In genomic region chr16:71845639-71846431, GRCh38 we compare ENCODE assay signal across 8 cellular contexts. TPM values are rescaled to one million over a fixed set of nuclear protein-coding genes. Genes with fewer than 3 reads are reported as not detected.
DNase-seq lines count a peak whose midpoint lies in the region; ATAC-seq, FAIRE-seq and TF ChIP-seq lines count a peak whose summit lies in the region.

Gene ATXN1L (plus strand): TSS chr16:71845976. CDS start chr16:71849741, 3,765 bp downstream.

- H3K36me3 Mint-ChIP-seq in activated T-helper 1 cell treated with anti-CD3 and anti-CD28 coated beads, Interleukin-12 subunit alpha, Interleukin-12 subunit beta, Interleukin-2, Interleukin-4 antibody, amounts not matched to agents 30 ng/mL and 10 ng/mL and 1 ng/mL, durations not matched to agents 14 hours and 24 hours and 36 hours (ENCODE audit: low read depth) = peaks cover 24% of the 10 kb centered on the region
- peaks cover 11 to 23% (median 19%) of the 10 kb centered on the region in 5 donors for H3K36me3 Mint-ChIP-seq in naive thymus-derived CD4-positive, alpha-beta T cell
- peaks cover 27% of the 10 kb centered on the region for H3K36me3 Mint-ChIP-seq in stimulated activated memory B cell treated with anti-CD40 and anti-IgM and Interleukin-4, amounts not matched to agents 10 μg/mL and 1 μg/mL and 100 μg/mL, for 72 hours

- POLR2A ChIA-PET in naive thymus-derived CD4-positive, alpha-beta T cell (lab: Charles Lee) = interaction anchor here (0.9 to 2.5 kb wide), 7 partner anchors 19 to 37 kb away, joined by 3 to 27 read pairs (median 9); partner anchors contain the start of genes AP1G1 and ZNF821

- CTCF ChIA-PET in naive thymus-derived CD4-positive, alpha-beta T cell (lab: Charles Lee) = interaction anchor here (0.8 to 1.1 kb wide), 2 partner anchors 34 to 37 kb away, joined by 3 to 8 read pairs; partner anchors contain the start of gene ZNF821

- peaks cover 52% of the 10 kb centered on the region for H3K4me1 Mint-ChIP-seq in activated T-helper 1 cell treated with anti-CD3 and anti-CD28 coated beads, Interleukin-12 subunit alpha, Interleukin-12 subunit beta, Interleukin-2, Interleukin-4 antibody, amounts not matched to agents 30 ng/mL and 10 ng/mL and 1 ng/mL, durations not matched to agents 14 hours and 24 hours and 36 hours (ENCODE audit: low read depth)
- peaks cover 18 to 50% (median 42%) of the 10 kb centered on the region in 7 donors for H3K4me1 Mint-ChIP-seq in naive thymus-derived CD4-positive, alpha-beta T cell
- H3K4me1 Mint-ChIP-seq in stimulated activated memory B cell treated with anti-CD40 and anti-IgM and Interleukin-4, amounts not matched to agents 10 μg/mL and 1 μg/mL and 100 μg/mL, for 72 hours = peaks cover 58% of the 10 kb centered on the region

- TF ChIP-seq CTCF in fibroblast of lung (conservative IDR thresholded peaks at IDR 0.05 in 1 of 2, IDR thresholded peaks at IDR 0.05 in 1 of 2; ENCODE audit: low read depth in 1 of 2, low read length in 2 of 2) = no peak

- peak within 1 kb of the TSS; percentile 99 for H3K4me2 ChIP-seq in fibroblast of lung (ENCODE audit: extremely low read depth, insufficient read depth, low read length)

- peaks cover 6% of the 10 kb centered on the region for H3K4me1 ChIP-seq in fibroblast of lung (ENCODE audit: control insufficient read depth, extremely low read depth, insufficient read depth, low read length)
- H3K4me1 ChIP-seq in naive thymus-derived CD4-positive, alpha-beta T cell (ENCODE audit: control insufficient read depth in 2 of 2, insufficient read depth in 2 of 2, low read length in 2 of 2) = peaks cover 10 to 16% of the 10 kb centered on the region in 2 donors

- H3K9me3 ChIP-seq in fibroblast of lung (ENCODE audit: control insufficient read depth, insufficient read depth, low read depth, low read length) = no peaks in the 10 kb centered on the region
- H3K9me3 ChIP-seq in naive thymus-derived CD4-positive, alpha-beta T cell (ENCODE audit: control insufficient read depth in 2 of 3, low read length in 3 of 3) = no peaks in the 10 kb centered on the region

- intact Hi-C loops in activated T-helper 1 cell treated with anti-CD3 and anti-CD28 coated beads, Interleukin-12 subunit alpha, Interleukin-12 subunit beta, Interleukin-2, Interleukin-4 antibody, amounts not matched to agents 30 ng/mL and 10 ng/mL and 1 ng/mL, durations not matched to agents 14 hours and 24 hours and 36 hours (cut with micrococcal nuclease) = loop anchor here (1.0 kb wide), 1 partner anchor 49 kb away; the partner anchor contains the start of gene IST1
- intact Hi-C loops in naive thymus-derived CD4-positive, alpha-beta T cell (cut with micrococcal nuclease) = loop anchor here (1.0 to 2.0 kb wide), 11 partner anchors 27 to 247 kb away; partner anchors contain the start of genes DHODH (in 2 of the 2), DHX38 (in 2 of the 2), IST1 (in 2 of the 2) and TXNL4B (in 2 of the 2)

- peak within 1 kb of the TSS; percentile 60 for H2AFZ ChIP-seq in fibroblast of lung (ENCODE audit: low read length)

- H3K9me3 Mint-ChIP-seq in activated T-helper 1 cell treated with anti-CD3 and anti-CD28 coated beads, Interleukin-12 subunit alpha, Interleukin-12 subunit beta, Interleukin-2, Interleukin-4 antibody, amounts not matched to agents 30 ng/mL and 10 ng/mL and 1 ng/mL, durations not matched to agents 14 hours and 24 hours and 36 hours = no peaks in the 10 kb centered on the region
- peaks cover 0 to 3% (median 0%) of the 10 kb centered on the region in 11 donors for H3K9me3 Mint-ChIP-seq in naive thymus-derived CD4-positive, alpha-beta T cell
- no peaks in the 10 kb centered on the region for H3K9me3 Mint-ChIP-seq in stimulated activated memory B cell treated with anti-CD40 and anti-IgM and Interleukin-4, amounts not matched to agents 10 μg/mL and 1 μg/mL and 100 μg/mL, for 72 hours

- H3K27ac ChIP-seq in fibroblast of lung (ENCODE audit: insufficient read depth, low read length) = peak within 1 kb of the TSS; percentile 86
- peak within 1 kb of the TSS; percentile 92 for H3K27ac ChIP-seq in naive thymus-derived CD4-positive, alpha-beta T cell (ENCODE audit: low read depth, low read length)

- H3K4me3 ChIP-seq in fibroblast of lung (replicated peaks in 1 of 4; ENCODE audit: control extremely low read depth in 1 of 4, insufficient read depth in 1 of 4, low read depth in 3 of 4, low read length in 4 of 4) = peak within 1 kb of the TSS; percentile 97 to 98 (median 97)
- peak within 1 kb of the TSS; percentile 97 for H3K4me3 ChIP-seq in naive thymus-derived CD4-positive, alpha-beta T cell (ENCODE audit: low read length)

- in situ Hi-C loops in KBM-7 (cut with MboI; ENCODE audit: low pct_unique_long_range_greater_than_20kb, low sequenced_read_pairs) = no loop called here

- peaks cover 9% of the 10 kb centered on the region for H3K36me3 ChIP-seq in fibroblast of lung (ENCODE audit: control insufficient read depth, insufficient read depth, low read length)
- H3K36me3 ChIP-seq in naive thymus-derived CD4-positive, alpha-beta T cell (ENCODE audit: control insufficient read depth in 2 of 3, insufficient read depth in 3 of 3, low read length in 3 of 3) = peaks cover 6 to 34% (median 8%) of the 10 kb centered on the region in 3 experiments

- peak within 1 kb of the TSS; percentile 94 for H3K27ac Mint-ChIP-seq in activated T-helper 1 cell treated with anti-CD3 and anti-CD28 coated beads, Interleukin-12 subunit alpha, Interleukin-12 subunit beta, Interleukin-2, Interleukin-4 antibody, amounts not matched to agents 30 ng/mL and 10 ng/mL and 1 ng/mL, durations not matched to agents 14 hours and 24 hours and 36 hours
- H3K27ac Mint-ChIP-seq in naive thymus-derived CD4-positive, alpha-beta T cell = peak within 1 kb of the TSS; percentile 95 to 98 (median 97)
- H3K27ac Mint-ChIP-seq in stimulated activated memory B cell treated with anti-CD40 and anti-IgM and Interleukin-4, amounts not matched to agents 10 μg/mL and 1 μg/mL and 100 μg/mL, for 72 hours = peak within 1 kb of the TSS; percentile 96

- peaks cover 23% of the 10 kb centered on the region for H3K79me2 ChIP-seq in fibroblast of lung (ENCODE audit: control insufficient read depth, insufficient read depth, low read length)

- peak within 1 kb of the TSS; percentile 95 for H3K9ac ChIP-seq in fibroblast of lung (ENCODE audit: insufficient read depth, low read length)

- H3K4me3 Mint-ChIP-seq in activated T-helper 1 cell treated with anti-CD3 and anti-CD28 coated beads, Interleukin-12 subunit alpha, Interleukin-12 subunit beta, Interleukin-2, Interleukin-4 antibody, amounts not matched to agents 30 ng/mL and 10 ng/mL and 1 ng/mL, durations not matched to agents 14 hours and 24 hours and 36 hours = peak within 1 kb of the TSS; percentile 93
- H3K4me3 Mint-ChIP-seq in naive thymus-derived CD4-positive, alpha-beta T cell = peak within 1 kb of the TSS; percentile 92 to 96 (median 94)
- peak within 1 kb of the TSS; percentile 95 for H3K4me3 Mint-ChIP-seq in stimulated activated memory B cell treated with anti-CD40 and anti-IgM and Interleukin-4, amounts not matched to agents 10 μg/mL and 1 μg/mL and 100 μg/mL, for 72 hours

- no peaks in the 10 kb centered on the region for H4K20me1 ChIP-seq in fibroblast of lung (ENCODE audit: control insufficient read depth, extremely low read depth, insufficient read depth, low read length)

- no peaks in the 10 kb centered on the region for H3K27me3 Mint-ChIP-seq in activated T-helper 1 cell treated with anti-CD3 and anti-CD28 coated beads, Interleukin-12 subunit alpha, Interleukin-12 subunit beta, Interleukin-2, Interleukin-4 antibody, amounts not matched to agents 30 ng/mL and 10 ng/mL and 1 ng/mL, durations not matched to agents 14 hours and 24 hours and 36 hours (ENCODE audit: insufficient read depth)
- H3K27me3 Mint-ChIP-seq in naive thymus-derived CD4-positive, alpha-beta T cell = no peaks in the 10 kb centered on the region
- H3K27me3 Mint-ChIP-seq in stimulated activated memory B cell treated with anti-CD40 and anti-IgM and Interleukin-4, amounts not matched to agents 10 μg/mL and 1 μg/mL and 100 μg/mL, for 72 hours = no peaks in the 10 kb centered on the region

- H3K27me3 ChIP-seq in fibroblast of lung (ENCODE audit: control insufficient read depth, insufficient read depth, low read length) = no peaks in the 10 kb centered on the region
- H3K27me3 ChIP-seq in naive thymus-derived CD4-positive, alpha-beta T cell (ENCODE audit: control insufficient read depth in 2 of 2, insufficient read depth in 2 of 2, low read length in 2 of 2) = no peaks in the 10 kb centered on the region

- DNase-seq in DMS79 (lab: John Stamatoyannopoulos, UW) (peak; percentile 27), KBM-7 (peak; percentile 88), RCC 7860 (ENCODE audit: low spot score) (peak; percentile 78), fibroblast of lung (ENCODE audit: low read depth in 2 of 2) (peak; percentile 88 to 93)
- peak; percentile 94 for DNase-seq in activated T-helper 1 cell treated with anti-CD3 and anti-CD28 coated beads, Interleukin-12 subunit alpha, Interleukin-12 subunit beta, Interleukin-2, Interleukin-4 antibody, amounts not matched to agents 30 ng/mL and 10 ng/mL and 1 ng/mL, durations not matched to agents 14 hours and 24 hours and 36 hours (ENCODE audit: low spot score)
- DNase-seq in naive thymus-derived CD4-positive, alpha-beta T cell = peak; percentile 91 to 100 (median 95)

- ATAC-seq in GM21723 (IDR thresholded peaks at IDR 0.05; ENCODE audit: unreplicated experiment) = peak; percentile 71
- peak; percentile 97 for ATAC-seq in naive thymus-derived CD4-positive, alpha-beta T cell
- peak; percentile 95 for ATAC-seq in stimulated activated memory B cell treated with anti-CD40 and anti-IgM and Interleukin-4, amounts not matched to agents 10 μg/mL and 1 μg/mL and 100 μg/mL, for 72 hours

- no peak for FAIRE-seq in RCC 7860 (lab: Jason Lieb, UNC)

RNA-seq across cellular contexts. Expression of gene ATXN1L, which starts in this region (rescaled TPM):
- 20.1 and 20.6 TPM in 2 replicates for total RNA-seq in activated T-helper 1 cell treated with anti-CD3 and anti-CD28 coated beads, Interleukin-12 subunit alpha, Interleukin-12 subunit beta, Interleukin-2, Interleukin-4 antibody, amounts not matched to agents 30 ng/mL and 10 ng/mL and 1 ng/mL, durations not matched to agents 14 hours and 24 hours and 36 hours
- 11.0 and 13.2 TPM in 2 replicates for total RNA-seq in fibroblast of lung
- 10.6 and 11.5 TPM in 2 replicates for polyA plus RNA-seq in fibroblast of lung
- polyA plus RNA-seq in fibroblast of lung (2012) = 6.8 and 11.1 TPM in 2 replicates
- polyA minus RNA-seq in fibroblast of lung (ENCODE audit: low replicate concordance) = 16.7 and 19.6 TPM in 2 replicates
- 10 to 100 TPM; 24.6 to 52.9 (median 30.7) TPM for total RNA-seq in naive thymus-derived CD4-positive, alpha-beta T cell
- 10 to 100 TPM in 1 of 2 donors, 1 to 10 TPM in 1; 8.9 to 10.7 TPM for polyA plus RNA-seq in naive thymus-derived CD4-positive, alpha-beta T cell

Comparison
In these comparisons a context has a peak if more than half of its experiments do, and no peak if none do; other contexts are left out.
1. Peak in every context shown above with its lines: DNase-seq, ATAC-seq, H3K4me3 ChIP-seq and H3K27ac ChIP-seq.
2. DNase-seq: peak in every context shown above with its lines; median percentile 95 in naive thymus-derived CD4-positive, alpha-beta T cell; 94 in activated T-helper 1 cell treated with anti-CD3 and anti-CD28 coated beads, Interleukin-12 subunit alpha, Interleukin-12 subunit beta, Interleukin-2, Interleukin-4 antibody, amounts not matched to agents 30 ng/mL and 10 ng/mL and 1 ng/mL, durations not matched to agents 14 hours and 24 hours and 36 hours; 90 in fibroblast of lung; 88 in KBM-7; 78 in RCC 7860; 27 in DMS79.